In genomic region chr6:165743366-165743898, GRCh38 we compare ENCODE assay signal across 1 cellular context.
TF ChIP-seq lines count a peak whose summit lies in the region.

No MANE protein-coding gene starts in this region.

TF ChIP-seq in K562, 482 proteins besides CTCF, POLR2A, EP300 and RAD21 (continued from another document):
- TF ChIP-seq HMBOX1 (IDR thresholded peaks at IDR 0.05) (no peak), ZNF57 (CRISPR knock-in tag; IDR thresholded peaks at IDR 0.05) (no peak)
- TF ChIP-seq, protein P1, sequence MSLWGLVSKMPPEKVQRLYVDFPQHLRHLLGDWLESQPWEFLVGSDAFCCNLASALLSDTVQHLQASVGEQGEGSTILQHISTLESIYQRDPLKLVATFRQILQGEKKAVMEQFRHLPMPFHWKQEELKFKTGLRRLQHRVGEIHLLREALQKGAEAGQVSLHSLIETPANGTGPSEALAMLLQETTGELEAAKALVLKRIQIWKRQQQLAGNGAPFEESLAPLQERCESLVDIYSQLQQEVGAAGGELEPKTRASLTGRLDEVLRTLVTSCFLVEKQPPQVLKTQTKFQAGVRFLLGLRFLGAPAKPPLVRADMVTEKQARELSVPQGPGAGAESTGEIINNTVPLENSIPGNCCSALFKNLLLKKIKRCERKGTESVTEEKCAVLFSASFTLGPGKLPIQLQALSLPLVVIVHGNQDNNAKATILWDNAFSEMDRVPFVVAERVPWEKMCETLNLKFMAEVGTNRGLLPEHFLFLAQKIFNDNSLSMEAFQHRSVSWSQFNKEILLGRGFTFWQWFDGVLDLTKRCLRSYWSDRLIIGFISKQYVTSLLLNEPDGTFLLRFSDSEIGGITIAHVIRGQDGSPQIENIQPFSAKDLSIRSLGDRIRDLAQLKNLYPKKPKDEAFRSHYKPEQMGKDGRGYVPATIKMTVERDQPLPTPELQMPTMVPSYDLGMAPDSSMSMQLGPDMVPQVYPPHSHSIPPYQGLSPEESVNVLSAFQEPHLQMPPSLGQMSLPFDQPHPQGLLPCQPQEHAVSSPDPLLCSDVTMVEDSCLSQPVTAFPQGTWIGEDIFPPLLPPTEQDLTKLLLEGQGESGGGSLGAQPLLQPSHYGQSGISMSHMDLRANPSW (CRISPR knock-in tag; IDR thresholded peaks at IDR 0.05) = no peak
